ENCODE assay signal across 9 cellular contexts in genomic region chr9:104923740-104924139, GRCh38. TPM values are rescaled to one million over a fixed set of nuclear protein-coding genes. Genes with fewer than 3 reads are reported as not detected.
A peak's percentile ranks its signal among the peaks of the same experiment; 100 is the strongest.
DNase-seq lines count a peak whose midpoint lies in the region; ATAC-seq, FAIRE-seq and TF ChIP-seq lines count a peak whose summit lies in the region.
"Had no signal": no experiment of that assay in that cellular context is flagged by ENCODE, and none has a peak within 500 bp of the region (broad histone marks: within the 10 kb centered on the region; RNA-seq: fewer than 3 reads in every experiment).

No MANE protein-coding gene starts in this region.

- H3K79me2 ChIP-seq in astrocyte (ENCODE audit: insufficient read depth, low read length) (peaks cover 87% of the 10 kb centered on the region), MM.1S (ENCODE audit: low read length) (no peaks in the 10 kb centered on the region; the same call in 1 of the 2 replicates)

- no peaks in the 10 kb centered on the region for H3K9me2 ChIP-seq in MM.1S (replicated peaks; ENCODE audit: insufficient read depth, low read length)

- H3F3A ChIP-seq in MM.1S (ENCODE audit: insufficient read depth, low read length), result peaks cover 17% of the 10 kb centered on the region

- H3K36me3 Mint-ChIP-seq in astrocyte (ENCODE audit: low read depth, unreplicated experiment), result no peaks in the 10 kb centered on the region

- FAIRE-seq in astrocyte (lab: Jason Lieb, UNC), result no peak
- FAIRE-seq in pancreas (lab: Jason Lieb, UNC), result no peak

- H3K27me3 Mint-ChIP-seq in astrocyte (ENCODE audit: low read depth, unreplicated experiment), result no peaks in the 10 kb centered on the region

- POLR2A ChIA-PET in AG04450 (lab: Yijun Ruan, JAX), result interaction anchor here (0.9 to 1.0 kb wide), 2 partner anchors 51 to 59 kb away, joined by 3 read pairs; no protein-coding TSS in a partner anchor

- H3K4me1 Mint-ChIP-seq in astrocyte (ENCODE audit: low read depth, unreplicated experiment), result peaks cover 40% of the 10 kb centered on the region

- DNase-seq in AG04450 (ENCODE audit: low read depth, low spot score), result no peak
- no peak for DNase-seq in astrocyte (ENCODE audit: low read depth)
- DNase-seq in pancreas, result no peak
- DNase-seq in activated CD4-positive, alpha-beta T cell treated with anti-CD3 and anti-CD28 coated beads, Interleukin-2, amount 50 U/mL, for 1 hour, result no peak
- no peak for DNase-seq in tibial nerve (ENCODE audit: low spot score in 2 of 2)
- no peak for DNase-seq in MM.1S
- DNase-seq: activated CD4-positive, alpha-beta T cell treated with anti-CD3 and anti-CD28 coated beads for 1 hour had no signal

- H3K9ac ChIP-seq in astrocyte (ENCODE audit: low read length), result no peak overlapping the region
- H3K9ac ChIP-seq in MM.1S (ENCODE audit: low read length), result no peak overlapping the region

- H4K20me1 ChIP-seq in astrocyte (ENCODE audit: insufficient read depth, low read length), result peaks cover 51% of the 10 kb centered on the region
- H4K20me1 ChIP-seq in MM.1S (ENCODE audit: insufficient read depth, low read length), result no peaks in the 10 kb centered on the region

- H2AFZ ChIP-seq in astrocyte (ENCODE audit: low read depth, low read length) (no peak overlapping the region), MM.1S (ENCODE audit: low read length) (no peak overlapping the region)

- CTCF ChIA-PET in AG04450 (lab: Charles Lee), result interaction anchor here (1.0 to 1.5 kb wide), 5 partner anchors 11 to 493 kb away, joined by 3 to 15 read pairs (median 3); no protein-coding TSS in a partner anchor

- TF ChIP-seq CTCF in AG04450 (IDR thresholded peaks at IDR 0.05; ENCODE audit: low read depth, low read length) (no peak), astrocyte (IDR thresholded peaks at IDR 0.05; ENCODE audit: insufficient read depth, low read depth, low read length) (no peak), pancreas (IDR thresholded peaks at IDR 0.05) (no peak), tibial nerve (IDR thresholded peaks at IDR 0.05) (no peak), MM.1S (IDR thresholded peaks at IDR 0.05; ENCODE audit: low read length) (no peak)

- ATAC-seq in GM19397 (IDR thresholded peaks at IDR 0.05; ENCODE audit: unreplicated experiment) (peak; percentile 59), HG03066 (IDR thresholded peaks at IDR 0.05; ENCODE audit: low read depth, unreplicated experiment) (peak; percentile 57), pancreas (no peak)

- TF ChIP-seq EP300 in tibial nerve (IDR thresholded peaks at IDR 0.05), result no peak

- H3K9me3 ChIP-seq in AG04450 (ENCODE audit: control insufficient read depth, insufficient read depth, low read length) (no peaks in the 10 kb centered on the region; the same call in 1 of the 2 replicates), astrocyte (ENCODE audit: insufficient read depth, low read depth, low read length) (no peaks in the 10 kb centered on the region), pancreas (no peaks in the 10 kb centered on the region), tibial nerve (no peaks in the 10 kb centered on the region), MM.1S (replicated peaks; ENCODE audit: insufficient read depth, low read length) (no peaks in the 10 kb centered on the region)

- 54 to 63% methylated on average over 4 of the region's 4 CpGs for WGBS in pancreas, 2 donors
- WGBS in tibial nerve, 2 donors, result 62 to 71% methylated on average over 4 of the region's 4 CpGs

- H3K4me3 Mint-ChIP-seq in astrocyte (ENCODE audit: unreplicated experiment), result peak overlapping the region; percentile 71

- H3K9me3 Mint-ChIP-seq in astrocyte (ENCODE audit: unreplicated experiment), result no peaks in the 10 kb centered on the region

- H3K4me2 ChIP-seq in astrocyte (ENCODE audit: low read length) (peak overlapping the region; percentile 12), MM.1S (ENCODE audit: low read depth, low read length) (no peak overlapping the region)

- H3K27ac Mint-ChIP-seq in astrocyte (ENCODE audit: unreplicated experiment), result peak overlapping the region; percentile 26

- H3K27ac ChIP-seq in AG04450 (ENCODE audit: low read depth, low read length) (peak overlapping the region; percentile 69), astrocyte (ENCODE audit: low read depth, low read length) (no peak overlapping the region), pancreas (no peak overlapping the region), tibial nerve (peak overlapping the region in 2 of 4 donors; percentile 12 to 26), MM.1S (ENCODE audit: low read length) (no peak overlapping the region)

- H3K4me3 ChIP-seq in AG04450 (ENCODE audit: low read depth, low read length), result no peak overlapping the region
- no peak overlapping the region for H3K4me3 ChIP-seq in astrocyte (ENCODE audit: insufficient read depth, low read depth, low read length)
- no peak overlapping the region for H3K4me3 ChIP-seq in pancreas
- no peak overlapping the region for H3K4me3 ChIP-seq in tibial nerve
- no peak overlapping the region for H3K4me3 ChIP-seq in MM.1S (ENCODE audit: low read length)

- H3K4me1 ChIP-seq in astrocyte (ENCODE audit: insufficient read depth, low read length) (peaks cover 7% of the 10 kb centered on the region), pancreas (peaks cover 3 to 16% (median 4%) of the 10 kb centered on the region in 3 donors), tibial nerve (peaks cover 0 to 74% (median 38%) of the 10 kb centered on the region in 4 donors), MM.1S (ENCODE audit: low read length) (peaks cover 16% of the 10 kb centered on the region)

- H3K36me3 ChIP-seq in astrocyte (ENCODE audit: insufficient read depth, low read length) (no peaks in the 10 kb centered on the region), pancreas (no peaks in the 10 kb centered on the region), tibial nerve (no peaks in the 10 kb centered on the region), MM.1S (replicated peaks; ENCODE audit: insufficient read depth, low read length) (no peaks in the 10 kb centered on the region)

- TF ChIP-seq POLR2A in tibial nerve (IDR thresholded peaks at IDR 0.05), result no peak

- intact Hi-C loops in pancreas (cut with DNase I), result loop anchor here in 1 of 3 donors (10.0 kb wide), 1 partner anchor 231 kb away; no protein-coding TSS in a partner anchor

- no peaks in the 10 kb centered on the region for H3K27me3 ChIP-seq in AG04450 (ENCODE audit: control insufficient read depth, insufficient read depth, low read length)
- H3K27me3 ChIP-seq in astrocyte (ENCODE audit: insufficient read depth, low read length), result no peaks in the 10 kb centered on the region
- H3K27me3 ChIP-seq in pancreas, result no peaks in the 10 kb centered on the region
- H3K27me3 ChIP-seq in tibial nerve, result no peaks in the 10 kb centered on the region
- no peaks in the 10 kb centered on the region; the same call in 1 of the 2 replicates for H3K27me3 ChIP-seq in MM.1S (replicated peaks; ENCODE audit: insufficient read depth, low read length)

RNA-seq across cellular contexts. Expression of gene ABCA1, which starts 4.2 kb away (rescaled TPM):
- polyA plus RNA-seq in AG04450 (2011; rRNA removed), result 27.3 and 29.6 TPM in 2 replicates
- 182 and 183 TPM in 2 replicates for polyA minus RNA-seq in AG04450 (2011; rRNA and poly(A)+ RNA removed)
- total RNA-seq in astrocyte, result 109 and 125 TPM in 2 replicates
- 10 to 100 TPM in 3 of 6 donors, 1 to 10 TPM in 3; 7.3 to 20.4 (median 10.0) TPM for total RNA-seq in pancreas
- 1 to 10 TPM; 3.2 to 3.5 TPM for polyA plus RNA-seq in pancreas
- total RNA-seq in tibial nerve, result 10 to 100 TPM; 59.2 to 84.1 (median 80.5) TPM

Comparison
In these comparisons a context has a peak if more than half of its experiments do, and no peak if none do; other contexts are left out.
1. ATAC-seq: peak in GM19397 (single experiment) and HG03066 (single experiment); none in pancreas (0 of 4).